Comparison of ENCODE assay signal across 22 cellular contexts in the genomic region with DNA sequence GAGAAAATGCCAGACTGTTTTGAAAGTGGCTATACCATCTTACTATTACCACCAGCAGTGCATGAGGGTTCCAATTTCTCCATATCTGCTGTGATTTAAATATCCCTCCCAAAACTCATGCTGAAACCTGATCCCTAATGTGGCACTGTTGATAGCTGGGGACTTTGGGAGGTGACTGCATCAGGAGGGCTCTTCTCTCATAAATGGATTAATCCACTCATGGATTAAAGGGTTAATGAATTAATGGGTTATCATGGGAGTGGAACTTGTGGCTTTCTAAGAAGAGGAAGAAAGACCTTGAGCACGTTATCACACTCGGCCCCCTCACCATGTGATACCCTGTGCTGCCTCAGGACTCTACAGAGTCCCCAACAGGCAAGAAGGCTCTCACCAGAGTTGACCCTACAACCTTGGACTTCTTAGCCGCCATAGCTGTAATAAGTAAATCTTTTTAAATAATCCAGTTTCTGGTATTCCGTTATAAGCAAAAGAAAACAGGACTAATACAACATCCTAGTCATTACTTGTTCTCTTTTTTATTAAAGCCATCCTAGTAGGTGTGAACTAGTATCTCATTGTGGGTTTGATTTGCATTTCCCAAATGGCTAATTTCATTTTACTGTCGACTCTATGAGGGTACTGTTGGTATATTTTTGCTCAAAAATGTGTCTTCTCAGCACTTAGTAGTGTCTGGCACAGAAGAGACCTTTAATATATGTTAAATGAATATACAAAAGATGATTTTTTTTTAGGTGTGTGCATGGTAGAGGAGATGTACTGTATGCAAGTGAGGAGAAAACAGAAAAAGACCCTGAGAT. TPM values are rescaled to one million over a fixed set of nuclear protein-coding genes. Genes with fewer than 3 reads are reported as not detected.
DNase-seq lines count a peak whose midpoint lies in the region; ATAC-seq and TF ChIP-seq lines count a peak whose summit lies in the region.
"Had no signal": no experiment of that assay in that cellular context is flagged by ENCODE, and none has a peak within 500 bp of the region (broad histone marks: within the 10 kb centered on the region; RNA-seq: fewer than 3 reads in every experiment).

No MANE protein-coding gene starts in this region.

- no peak for TF ChIP-seq CTCF in GM13977 (IDR thresholded peaks at IDR 0.05; ENCODE audit: extremely low read depth, insufficient read depth, missing control alignments)

- no peak overlapping the region for H3K4me3 Mint-ChIP-seq in memory B cell
- H3K4me3 Mint-ChIP-seq in activated CD4-positive, alpha-beta T cell treated with anti-CD3 and anti-CD28 coated beads for 36 hours: no peak overlapping the region
- H3K4me3 Mint-ChIP-seq in activated naive CD4-positive, alpha-beta T cell treated with anti-CD3 and anti-CD28 coated beads, Interleukin-2, amount 10 ng/mL, durations not matched to agents 7 days and 5 days: no peak overlapping the region
- H3K4me3 Mint-ChIP-seq: activated naive CD4-positive, alpha-beta T cell treated with anti-CD3 and anti-CD28 coated beads, Interleukin-2, amount 50 U/mL, for 24 hours; activated T-cell treated with anti-CD3 and anti-CD28 coated beads, Interleukin-2, amount 50 U/mL, for 72 hours; GM23338 had no signal

- H3K9me3 Mint-ChIP-seq in memory B cell: no peaks in the 10 kb centered on the region
- H3K9me3 Mint-ChIP-seq in activated CD4-positive, alpha-beta T cell treated with anti-CD3 and anti-CD28 coated beads for 36 hours (ENCODE audit: low read depth): no peaks in the 10 kb centered on the region
- no peaks in the 10 kb centered on the region for H3K9me3 Mint-ChIP-seq in activated naive CD4-positive, alpha-beta T cell treated with anti-CD3 and anti-CD28 coated beads, Interleukin-2, amount 10 ng/mL, durations not matched to agents 7 days and 5 days
- H3K9me3 Mint-ChIP-seq: activated naive CD4-positive, alpha-beta T cell treated with anti-CD3 and anti-CD28 coated beads, Interleukin-2, amount 50 U/mL, for 24 hours; activated T-cell treated with anti-CD3 and anti-CD28 coated beads, Interleukin-2, amount 50 U/mL, for 72 hours; CD4-positive, alpha-beta memory T cell; GM23338 had no signal

- no peak overlapping the region for H3K27ac Mint-ChIP-seq in memory B cell
- no peak overlapping the region for H3K27ac Mint-ChIP-seq in activated CD4-positive, alpha-beta T cell treated with anti-CD3 and anti-CD28 coated beads for 36 hours
- H3K27ac Mint-ChIP-seq in activated naive CD4-positive, alpha-beta T cell treated with anti-CD3 and anti-CD28 coated beads, Interleukin-2, amount 10 ng/mL, durations not matched to agents 7 days and 5 days: no peak overlapping the region
- H3K27ac Mint-ChIP-seq: activated naive CD4-positive, alpha-beta T cell treated with anti-CD3 and anti-CD28 coated beads, Interleukin-2, amount 50 U/mL, for 24 hours; GM23338 had no signal

- POLR2A ChIA-PET in activated CD4-positive, alpha-beta T cell treated with anti-CD3 and anti-CD28 coated beads for 36 hours (lab: Charles Lee): no interaction called here

- in situ Hi-C loops in GM13977 (cut with MboI; ENCODE audit: low pct_unique_long_range_greater_than_20kb, low sequenced_read_pairs, unreplicated experiment): no loop called here

- H3K27me3 Mint-ChIP-seq in memory B cell: no peaks in the 10 kb centered on the region
- H3K27me3 Mint-ChIP-seq in activated CD4-positive, alpha-beta T cell treated with anti-CD3 and anti-CD28 coated beads for 36 hours: no peaks in the 10 kb centered on the region
- H3K27me3 Mint-ChIP-seq in activated naive CD4-positive, alpha-beta T cell treated with anti-CD3 and anti-CD28 coated beads, Interleukin-2, amount 10 ng/mL, durations not matched to agents 7 days and 5 days: no peaks in the 10 kb centered on the region
- H3K27me3 Mint-ChIP-seq: activated naive CD4-positive, alpha-beta T cell treated with anti-CD3 and anti-CD28 coated beads, Interleukin-2, amount 50 U/mL, for 24 hours; CD4-positive, alpha-beta memory T cell had no signal

- peak; percentile 44 for ATAC-seq in GM18502 (IDR thresholded peaks at IDR 0.05; ENCODE audit: poor library complexity, unreplicated experiment)
- peak; percentile 50 for ATAC-seq in GM19452 (IDR thresholded peaks at IDR 0.05; ENCODE audit: unreplicated experiment)
- peak; percentile 50 for ATAC-seq in memory B cell (ENCODE audit: low read depth)
- ATAC-seq in activated CD4-positive, alpha-beta T cell treated with anti-CD3 and anti-CD28 coated beads for 36 hours: no peak
- ATAC-seq: activated CD4-positive, CD25-positive, alpha-beta regulatory T cell treated with anti-CD3 and anti-CD28 coated beads, Interleukin-2, amount 50 U/mL, for 24 hours; activated T-cell treated with anti-CD3 and anti-CD28 coated beads, Interleukin-2, amount 50 U/mL, for 72 hours; esophagus mucosa; GM23338 had no signal

- CTCF ChIA-PET in activated CD4-positive, alpha-beta T cell treated with anti-CD3 and anti-CD28 coated beads for 36 hours (lab: Charles Lee): no interaction called here
- CTCF ChIA-PET in activated naive CD4-positive, alpha-beta T cell treated with anti-CD3 and anti-CD28 coated beads, Interleukin-2, amount 10 ng/mL, durations not matched to agents 7 days and 5 days (lab: Charles Lee): no interaction called here

- H3K36me3 Mint-ChIP-seq in memory B cell: peaks cover 17% of the 10 kb centered on the region
- peaks cover 9% of the 10 kb centered on the region for H3K36me3 Mint-ChIP-seq in activated CD4-positive, alpha-beta T cell treated with anti-CD3 and anti-CD28 coated beads for 36 hours (ENCODE audit: low read depth)
- peaks cover 6% of the 10 kb centered on the region for H3K36me3 Mint-ChIP-seq in activated naive CD4-positive, alpha-beta T cell treated with anti-CD3 and anti-CD28 coated beads, Interleukin-2, amount 10 ng/mL, durations not matched to agents 7 days and 5 days

- intact Hi-C loops in activated CD4-positive, alpha-beta T cell treated with anti-CD3 and anti-CD28 coated beads for 36 hours (cut with DNase I, micrococcal nuclease): no loop called here

- peaks cover 36% of the 10 kb centered on the region for H3K4me1 Mint-ChIP-seq in memory B cell
- peaks cover 55% of the 10 kb centered on the region for H3K4me1 Mint-ChIP-seq in activated CD4-positive, alpha-beta T cell treated with anti-CD3 and anti-CD28 coated beads for 36 hours
- H3K4me1 Mint-ChIP-seq in activated naive CD4-positive, alpha-beta T cell treated with anti-CD3 and anti-CD28 coated beads, Interleukin-2, amount 10 ng/mL, durations not matched to agents 7 days and 5 days: peaks cover 22% of the 10 kb centered on the region

- DNase-seq in NCI-H524 treated with DMSO at 0.1 percent for 48 hours (lab: John Stamatoyannopoulos, UW) (peak; percentile 56), memory B cell (ENCODE audit: low spot score in 2 of 2) (no peak), GM13977 (ENCODE audit: low spot score) (no peak)
- no peak for DNase-seq in activated CD4-positive, alpha-beta T cell treated with anti-CD3 and anti-CD28 coated beads for 36 hours
- no peak for DNase-seq in activated naive CD4-positive, alpha-beta T cell treated with anti-CD3 and anti-CD28 coated beads, Interleukin-2, amount 10 ng/mL, durations not matched to agents 7 days and 5 days
- DNase-seq: activated T-cell treated with anti-CD3 and anti-CD28 coated beads, Interleukin-2, amount 50 U/mL, for 72 hours; CD4-positive, alpha-beta memory T cell; cerebellar nuclear complex; DMS53; effector CD4-positive, alpha-beta T cell; KG1; NCI-H1048; NCI-H1930; ovary; stimulated activated CD4-positive, alpha-beta T cell treated with anti-CD3 and anti-CD28 coated beads, Interleukin-12 subunit alpha, Interleukin-12 subunit beta, amount 100 ng/mL, for 4 hours; T-helper 9 cell had no signal

RNA-seq across cellular contexts. Expression of a gene that starts 14.3 kb away (rescaled TPM):
- 100 to 1,000 TPM in 1 of 2 experiments, 10 to 100 TPM in 1; 72.2 to 134 TPM for total RNA-seq in activated CD4-positive, alpha-beta T cell treated with anti-CD3 and anti-CD28 coated beads for 36 hours
